Comparison of ENCODE assay signal across 11 cellular contexts in the genomic region with DNA sequence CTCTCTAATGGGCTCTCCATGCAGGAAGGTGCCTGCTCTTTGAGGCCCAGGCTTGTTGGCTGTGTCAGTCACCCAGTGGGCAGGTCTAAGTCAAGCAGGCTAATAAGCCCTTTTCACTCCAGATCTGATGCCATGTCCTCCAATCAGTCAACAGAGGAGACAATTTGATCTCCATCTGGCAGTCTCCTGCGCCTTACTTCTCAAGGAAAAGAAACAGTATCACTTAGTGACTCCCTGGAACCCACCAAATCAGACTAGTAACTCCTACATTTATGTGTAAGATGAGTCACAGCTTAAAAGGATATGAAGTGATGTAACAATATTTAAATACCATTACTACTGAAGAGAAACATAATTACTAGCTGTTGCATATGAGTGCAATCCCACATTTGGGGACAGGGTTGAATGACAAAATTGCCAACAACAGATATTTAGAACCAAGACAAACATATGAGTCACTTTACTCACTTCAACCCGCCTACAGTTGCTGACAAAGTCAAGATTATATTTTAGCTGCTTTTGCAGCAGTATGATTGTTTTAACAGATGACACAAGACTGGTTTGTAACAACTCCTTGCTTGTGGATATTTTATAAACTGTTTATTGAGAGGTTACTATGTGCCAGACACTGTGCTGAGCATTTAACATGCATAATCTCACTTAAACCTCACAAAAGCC.
DNase-seq lines count a peak whose midpoint lies in the region; ATAC-seq and TF ChIP-seq lines count a peak whose summit lies in the region.
"Had no signal": no experiment of that assay in that cellular context is flagged by ENCODE, and none has a peak within 500 bp of the region (broad histone marks: within the 10 kb centered on the region; RNA-seq: fewer than 3 reads in every experiment).

No MANE protein-coding gene starts in this region.

- peaks cover under 1% of the 10 kb centered on the region for H3K79me1 ChIP-seq in H9 (ENCODE audit: insufficient read depth, low read depth, low read length, poor library complexity, severe bottlenecking)

- no peak overlapping the region for H2BK120ac ChIP-seq in H9 (ENCODE audit: low read depth, low read length, poor library complexity, severe bottlenecking)

- intact Hi-C loops in right lobe of liver (cut with DNase I): no loop called here
- intact Hi-C loops in psoas muscle (cut with DNase I): no loop called here

- no peak overlapping the region for H2BK15ac ChIP-seq in H9 (ENCODE audit: low read depth, low read length)

- H3K23me2 ChIP-seq in H9 (ENCODE audit: insufficient read length, low read depth, low read length, poor library complexity, severe bottlenecking): no peaks in the 10 kb centered on the region

- H4K5ac ChIP-seq in H9 (ENCODE audit: insufficient read length, low read depth, low read length): no peak overlapping the region

- no peaks in the 10 kb centered on the region for H3K36me3 Mint-ChIP-seq in H9 (ENCODE audit: insufficient read depth in 1 of 3, low read depth in 3 of 3)

- no peaks in the 10 kb centered on the region for H3K36me3 ChIP-seq in adipocyte (ENCODE audit: control insufficient read depth, insufficient read depth, low read length, severe bottlenecking)
- no peaks in the 10 kb centered on the region for H3K36me3 ChIP-seq in right lobe of liver
- no peaks in the 10 kb centered on the region for H3K36me3 ChIP-seq in psoas muscle (ENCODE audit: insufficient read depth in 1 of 2, low read depth in 1 of 2)

- H2AFZ ChIP-seq in H9 (ENCODE audit: low read length): no peak overlapping the region

- WGBS in H9 (ENCODE audit: extremely low coverage, insufficient read length, low lambda C conversion rate): no CpG with 5 or more reads among the region's 2 CpGs
- 25% methylated on average over 1 of the region's 2 CpGs for WGBS in right lobe of liver (ENCODE audit: insufficient coverage, low coverage, low lambda C conversion rate, missing lambda C conversion rate)
- WGBS in psoas muscle, 3 donors: 89 to 93% (median 90%) methylated on average over 2 of the region's 2 CpGs

- in situ Hi-C loops in Caki2 (cut with HindIII; ENCODE audit: low pct_unique_long_range_greater_than_20kb, low sequenced_read_pairs): no loop called here

- H3K9me3 ChIP-seq in H9 (ENCODE audit: control insufficient read depth, low read depth, low read length) (no peaks in the 10 kb centered on the region), adipocyte (ENCODE audit: control insufficient read depth, low read length) (no peaks in the 10 kb centered on the region), right lobe of liver (no peaks in the 10 kb centered on the region), psoas muscle (no peaks in the 10 kb centered on the region)

- H3K27me3 ChIP-seq in H9 (ENCODE audit: insufficient read depth, low read length) (no peaks in the 10 kb centered on the region), adipocyte (replicated peaks; ENCODE audit: control insufficient read depth, insufficient read depth, low read length) (no peaks in the 10 kb centered on the region), right lobe of liver (no peaks in the 10 kb centered on the region), psoas muscle (ENCODE audit: insufficient read depth in 3 of 3, low read length in 2 of 3) (no peaks in the 10 kb centered on the region)

- H3K4me1 Mint-ChIP-seq in H9: peaks cover 33 to 39% of the 10 kb centered on the region in 2 experiments

- H2AK5ac ChIP-seq in H9 (ENCODE audit: insufficient read length, low read length): no peak overlapping the region

- H2BK5ac ChIP-seq in H9 (ENCODE audit: insufficient read length, low read length): no peak overlapping the region

- no peak overlapping the region for H3K18ac ChIP-seq in H9 (ENCODE audit: insufficient read length, low read depth, low read length)

- peak overlapping the region; percentile 42; the same call in 1 of the 2 replicates for H3K14ac ChIP-seq in H9 (ENCODE audit: insufficient read depth, low read length)

- H3T11ph ChIP-seq in H9 (ENCODE audit: low read length): no peak overlapping the region

- no peaks in the 10 kb centered on the region for H3K9me3 Mint-ChIP-seq in H9

- no peak overlapping the region for H3K4me2 ChIP-seq in H9 (ENCODE audit: insufficient read depth, insufficient read length, low read length)

- H4K20me1 ChIP-seq in H9 (ENCODE audit: control insufficient read depth, insufficient read depth, insufficient read length): no peaks in the 10 kb centered on the region

- no peak for TF ChIP-seq POLR2A in right lobe of liver (IDR thresholded peaks at IDR 0.05)

- no peak overlapping the region for H3K4me3 Mint-ChIP-seq in H9

- ATAC-seq in right lobe of liver: peak; percentile 37 to 93 (median 68)
- ATAC-seq in HG03342 (IDR thresholded peaks at IDR 0.05; ENCODE audit: unreplicated experiment): no peak
- no peak for ATAC-seq in psoas muscle

- H3K79me2 ChIP-seq in H9 (ENCODE audit: insufficient read depth, low read length): peaks cover 5% of the 10 kb centered on the region; the same call in 1 of the 2 replicates

- H3K56ac ChIP-seq in H9 (ENCODE audit: insufficient read length, low read depth, low read length): no peak overlapping the region

- no peak overlapping the region for H3K4me3 ChIP-seq in adipocyte (ENCODE audit: low read length)
- no peak overlapping the region for H3K4me3 ChIP-seq in right lobe of liver
- H3K4me3 ChIP-seq in psoas muscle: no peak overlapping the region

- no peaks in the 10 kb centered on the region for H3K27me3 Mint-ChIP-seq in H9 (ENCODE audit: low read depth)

- H3K23ac ChIP-seq in H9 (ENCODE audit: insufficient read length, low read depth, low read length): no peak overlapping the region

- H2BK20ac ChIP-seq in H9 (ENCODE audit: low read depth, low read length, poor library complexity, severe bottlenecking): no peak overlapping the region

- no peak overlapping the region for H3K9ac ChIP-seq in H9 (ENCODE audit: extremely low read depth, insufficient read length, low read length)
- no peak overlapping the region for H3K9ac ChIP-seq in adipocyte (ENCODE audit: low read length)

- no peak overlapping the region for H4K91ac ChIP-seq in H9 (ENCODE audit: insufficient read length, low read depth, low read length)

- no peak overlapping the region for H2BK12ac ChIP-seq in H9 (ENCODE audit: insufficient read length, low read depth, low read length)

- no peak overlapping the region for H3K4ac ChIP-seq in H9 (ENCODE audit: low read depth, low read length)

- peak overlapping the region; percentile 73 to 93 (median 86); a peak in 5 of 7 replicates for H3K27ac Mint-ChIP-seq in H9

- H3K27ac ChIP-seq in H9 (ENCODE audit: insufficient read length, low read depth, low read length) (no peak overlapping the region), right lobe of liver (no peak overlapping the region), psoas muscle (no peak overlapping the region)

- no peaks in the 10 kb centered on the region; the same call in 1 of the 2 replicates for H3K4me1 ChIP-seq in H9 (ENCODE audit: insufficient read depth, low read length)
- H3K4me1 ChIP-seq in adipocyte (ENCODE audit: control insufficient read depth, insufficient read depth, low read length): peaks cover 12% of the 10 kb centered on the region
- peaks cover 0 to 3% (median 2%) of the 10 kb centered on the region in 4 donors for H3K4me1 ChIP-seq in right lobe of liver
- H3K4me1 ChIP-seq in psoas muscle: no peaks in the 10 kb centered on the region

- DNase-seq in Caki2 (ENCODE audit: low read depth) (peak; percentile 18), H9 (no peak), adipocyte (ENCODE audit: low read depth) (peak; percentile 43), right lobe of liver (no peak), NCI-H1048 (lab: John Stamatoyannopoulos, UW) (no peak), psoas muscle (no peak), NCI-H2081 (lab: John Stamatoyannopoulos, UW) (no peak)
- DNase-seq: cerebellar nuclear complex, midbrain, NCI-H187 had no signal

- TF ChIP-seq CTCF in H9 (conservative IDR thresholded peaks at IDR 0.05) (no peak), right lobe of liver (IDR thresholded peaks at IDR 0.05) (no peak), psoas muscle (IDR thresholded peaks at IDR 0.05) (no peak)

- H4K8ac ChIP-seq in H9 (replicated peaks; ENCODE audit: insufficient read length, low read depth, low read length): no peak overlapping the region

Comparison
In these comparisons a context has a peak if more than half of its experiments do, and no peak if none do; other contexts are left out.
1. DNase-seq: peak in Caki2 (single experiment) and adipocyte (single experiment); none in H9 (single experiment), right lobe of liver (0 of 3), NCI-H1048 (single experiment), psoas muscle (0 of 2) and NCI-H2081 (0 of 2).
2. ATAC-seq: peak in right lobe of liver (4 of 4); none in HG03342 (single experiment) and psoas muscle (0 of 4).